1 cellular context compared by ENCODE assay signal in the genomic region with DNA sequence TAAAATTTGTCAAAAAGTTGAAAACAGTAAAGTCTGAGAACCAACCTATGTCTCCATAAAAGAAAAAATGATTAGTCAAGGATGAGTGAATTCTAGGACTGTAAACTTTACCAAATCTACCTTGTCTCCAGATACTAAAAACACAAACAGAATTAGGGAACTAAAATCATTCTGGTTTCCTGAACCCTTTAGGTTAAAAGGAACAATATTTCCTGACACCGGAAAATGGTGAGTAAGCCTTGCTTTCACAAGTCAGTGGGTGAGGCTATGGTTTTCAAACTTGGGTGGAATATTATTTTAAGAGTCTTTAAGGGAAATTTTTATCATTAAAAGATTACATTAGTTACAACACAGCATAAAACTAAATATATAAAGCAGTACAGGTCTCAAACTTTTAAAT.
A peak's percentile ranks its signal among the peaks of the same experiment; 100 is the strongest.
TF ChIP-seq lines count a peak whose summit lies in the region.

No MANE protein-coding gene starts in this region.

TF ChIP-seq in GM12878, 131 proteins besides CTCF, POLR2A, EP300 and RAD21:
- TF ChIP-seq ZNF207 (IDR thresholded peaks at IDR 0.05; ENCODE audit: borderline replicate concordance), result no peak
- TF ChIP-seq, protein P1, sequence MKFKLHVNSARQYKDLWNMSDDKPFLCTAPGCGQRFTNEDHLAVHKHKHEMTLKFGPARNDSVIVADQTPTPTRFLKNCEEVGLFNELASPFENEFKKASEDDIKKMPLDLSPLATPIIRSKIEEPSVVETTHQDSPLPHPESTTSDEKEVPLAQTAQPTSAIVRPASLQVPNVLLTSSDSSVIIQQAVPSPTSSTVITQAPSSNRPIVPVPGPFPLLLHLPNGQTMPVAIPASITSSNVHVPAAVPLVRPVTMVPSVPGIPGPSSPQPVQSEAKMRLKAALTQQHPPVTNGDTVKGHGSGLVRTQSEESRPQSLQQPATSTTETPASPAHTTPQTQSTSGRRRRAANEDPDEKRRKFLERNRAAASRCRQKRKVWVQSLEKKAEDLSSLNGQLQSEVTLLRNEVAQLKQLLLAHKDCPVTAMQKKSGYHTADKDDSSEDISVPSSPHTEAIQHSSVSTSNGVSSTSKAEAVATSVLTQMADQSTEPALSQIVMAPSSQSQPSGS (IDR thresholded peaks at IDR 0.05; ENCODE audit: low read length), result peak; percentile 74
- TF ChIP-seq EED (IDR thresholded peaks at IDR 0.05; ENCODE audit: low read depth), result 0 out of 2 replicates have a peak, but pooled peaks have one; percentile 43
- TF ChIP-seq, protein P2, sequence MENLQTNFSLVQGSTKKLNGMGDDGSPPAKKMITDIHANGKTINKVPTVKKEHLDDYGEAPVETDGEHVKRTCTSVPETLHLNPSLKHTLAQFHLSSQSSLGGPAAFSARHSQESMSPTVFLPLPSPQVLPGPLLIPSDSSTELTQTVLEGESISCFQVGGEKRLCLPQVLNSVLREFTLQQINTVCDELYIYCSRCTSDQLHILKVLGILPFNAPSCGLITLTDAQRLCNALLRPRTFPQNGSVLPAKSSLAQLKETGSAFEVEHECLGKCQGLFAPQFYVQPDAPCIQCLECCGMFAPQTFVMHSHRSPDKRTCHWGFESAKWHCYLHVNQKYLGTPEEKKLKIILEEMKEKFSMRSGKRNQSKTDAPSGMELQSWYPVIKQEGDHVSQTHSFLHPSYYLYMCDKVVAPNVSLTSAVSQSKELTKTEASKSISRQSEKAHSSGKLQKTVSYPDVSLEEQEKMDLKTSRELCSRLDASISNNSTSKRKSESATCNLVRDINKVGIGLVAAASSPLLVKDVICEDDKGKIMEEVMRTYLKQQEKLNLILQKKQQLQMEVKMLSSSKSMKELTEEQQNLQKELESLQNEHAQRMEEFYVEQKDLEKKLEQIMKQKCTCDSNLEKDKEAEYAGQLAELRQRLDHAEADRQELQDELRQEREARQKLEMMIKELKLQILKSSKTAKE (IDR thresholded peaks at IDR 0.05; ENCODE audit: low read depth, poor library complexity, severe bottlenecking), result peak; percentile 22
- TF ChIP-seq RUNX3 (IDR thresholded peaks at IDR 0.05; ENCODE audit: low read length), result peak; percentile 89
- peak in 1 of 2 experiments; percentile 85; a peak in 2 of 4 replicates for TF ChIP-seq ETV6 (conservative IDR thresholded peaks at IDR 0.05 in 1 of 2, IDR thresholded peaks at IDR 0.05 in 1 of 2; ENCODE audit: borderline replicate concordance in 1 of 2, low read depth in 1 of 2)
- no peak for TF ChIP-seq HDAC2 (IDR thresholded peaks at IDR 0.05)
- TF ChIP-seq, protein P3, sequence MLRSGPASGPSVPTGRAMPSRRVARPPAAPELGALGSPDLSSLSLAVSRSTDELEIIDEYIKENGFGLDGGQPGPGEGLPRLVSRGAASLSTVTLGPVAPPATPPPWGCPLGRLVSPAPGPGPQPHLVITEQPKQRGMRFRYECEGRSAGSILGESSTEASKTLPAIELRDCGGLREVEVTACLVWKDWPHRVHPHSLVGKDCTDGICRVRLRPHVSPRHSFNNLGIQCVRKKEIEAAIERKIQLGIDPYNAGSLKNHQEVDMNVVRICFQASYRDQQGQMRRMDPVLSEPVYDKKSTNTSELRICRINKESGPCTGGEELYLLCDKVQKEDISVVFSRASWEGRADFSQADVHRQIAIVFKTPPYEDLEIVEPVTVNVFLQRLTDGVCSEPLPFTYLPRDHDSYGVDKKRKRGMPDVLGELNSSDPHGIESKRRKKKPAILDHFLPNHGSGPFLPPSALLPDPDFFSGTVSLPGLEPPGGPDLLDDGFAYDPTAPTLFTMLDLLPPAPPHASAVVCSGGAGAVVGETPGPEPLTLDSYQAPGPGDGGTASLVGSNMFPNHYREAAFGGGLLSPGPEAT (IDR thresholded peaks at IDR 0.05; ENCODE audit: low read depth), result peak; percentile 32; the same call in 1 of the 2 replicates
- peak; percentile 31 for TF ChIP-seq MTA2 (IDR thresholded peaks at IDR 0.05; ENCODE audit: low read depth)
- TF ChIP-seq TCF7 (IDR thresholded peaks at IDR 0.05; ENCODE audit: borderline replicate concordance), result peak; percentile 64; the same call in 1 of the 2 replicates
- TF ChIP-seq IKZF2 (IDR thresholded peaks at IDR 0.05), result peak; percentile 66 to 81
- TF ChIP-seq CREB1 (IDR thresholded peaks at IDR 0.05; ENCODE audit: low read depth), result 0 out of 2 replicates have a peak, but pooled peaks have one; percentile 21
- TF ChIP-seq MTA3 (IDR thresholded peaks at IDR 0.05; ENCODE audit: borderline replicate concordance, low read length), result peak; percentile 66
- no peak for TF ChIP-seq SMC3 (IDR thresholded peaks at IDR 0.05; ENCODE audit: borderline replicate concordance, low read length)
- TF ChIP-seq MEF2A (IDR thresholded peaks at IDR 0.05; ENCODE audit: insufficient read depth, low read depth, low read length), result 0 out of 2 replicates have a peak, but pooled peaks have one; percentile 29
- TF ChIP-seq CREM (IDR thresholded peaks at IDR 0.05; ENCODE audit: low read depth), result 0 out of 2 replicates have a peak, but pooled peaks have one; percentile 22
- TF ChIP-seq JUNB (IDR thresholded peaks at IDR 0.05), result peak; percentile 59
- TF ChIP-seq BMI1 (IDR thresholded peaks at IDR 0.05; ENCODE audit: borderline replicate concordance), result no peak
- 0 out of 2 replicates have a peak, but pooled peaks have one; percentile 22 for TF ChIP-seq GABPA (IDR thresholded peaks at IDR 0.05; ENCODE audit: low read depth)
- TF ChIP-seq FOXM1 (IDR thresholded peaks at IDR 0.05; ENCODE audit: low read depth, low read length), result peak; percentile 75; the same call in 1 of the 2 replicates
- peak; percentile 69 for TF ChIP-seq IKZF1 (conservative IDR thresholded peaks at IDR 0.05)
- TF ChIP-seq, protein P4, sequence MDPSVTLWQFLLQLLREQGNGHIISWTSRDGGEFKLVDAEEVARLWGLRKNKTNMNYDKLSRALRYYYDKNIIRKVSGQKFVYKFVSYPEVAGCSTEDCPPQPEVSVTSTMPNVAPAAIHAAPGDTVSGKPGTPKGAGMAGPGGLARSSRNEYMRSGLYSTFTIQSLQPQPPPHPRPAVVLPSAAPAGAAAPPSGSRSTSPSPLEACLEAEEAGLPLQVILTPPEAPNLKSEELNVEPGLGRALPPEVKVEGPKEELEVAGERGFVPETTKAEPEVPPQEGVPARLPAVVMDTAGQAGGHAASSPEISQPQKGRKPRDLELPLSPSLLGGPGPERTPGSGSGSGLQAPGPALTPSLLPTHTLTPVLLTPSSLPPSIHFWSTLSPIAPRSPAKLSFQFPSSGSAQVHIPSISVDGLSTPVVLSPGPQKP (IDR thresholded peaks at IDR 0.05; ENCODE audit: low read depth, low read length), result peak; percentile 17; the same call in 1 of the 2 replicates
- peak in 1 of 2 experiments; percentile 71; a peak in 1 of 4 replicates for TF ChIP-seq CEBPB (IDR thresholded peaks at IDR 0.05; ENCODE audit: borderline replicate concordance in 1 of 2, low read depth in 2 of 2, low read length in 2 of 2)
- TF ChIP-seq NFIC (IDR thresholded peaks at IDR 0.05; ENCODE audit: low read depth, low read length), result peak; percentile 91
- no peak for TF ChIP-seq MEF2B (IDR thresholded peaks at IDR 0.05; ENCODE audit: partially characterized antibody, poor library complexity, severe bottlenecking)
